In genomic region chr7:30791126-30791525, GRCh38 we compare ENCODE assay signal across 22 cellular contexts. TPM values are rescaled to one million over a fixed set of nuclear protein-coding genes. Genes with fewer than 3 reads are reported as not detected.
DNase-seq lines count a peak whose midpoint lies in the region; ATAC-seq and TF ChIP-seq lines count a peak whose summit lies in the region.
"Had no signal": no experiment of that assay in that cellular context is flagged by ENCODE, and none has a peak within 500 bp of the region (broad histone marks: within the 10 kb centered on the region; RNA-seq: fewer than 3 reads in every experiment).

No MANE protein-coding gene starts in this region.

- no peak for TF ChIP-seq POLR2A in IMR-90 (IDR thresholded peaks at IDR 0.05; ENCODE audit: low read depth, low read length)

- DNase-seq in GM23338 (ENCODE audit: low spot score) = peak; percentile 62
- no peak for DNase-seq in IMR-90
- DNase-seq in glutamatergic neuron = peak; percentile 39
- peak; percentile 36 for DNase-seq in mesendoderm
- no peak for DNase-seq in GM10266 (ENCODE audit: extremely low spot score)
- DNase-seq in NCI-H146 (lab: John Stamatoyannopoulos, UW) = no peak
- DNase-seq: activated CD4-positive, CD25-positive, alpha-beta regulatory T cell treated with anti-CD3 and anti-CD28 coated beads, Interleukin-2, amount 50 U/mL, for 72 hours; activated CD8-positive, alpha-beta T cell treated with anti-CD3 and anti-CD28 coated beads for 36 hours; activated naive CD4-positive, alpha-beta T cell treated with Interleukin-2 at 50 U/mL for 16 hours; caudate nucleus; dermis blood vessel endothelial cell; immature natural killer cell; NCI-H1436 treated with DMSO at 0.1 percent for 48 hours; NCI-H446 treated with DMSO at 0.1 percent for 48 hours; ovary; right lobe of liver; SHP77; stimulated activated naive CD4-positive, alpha-beta T cell treated with Interleukin-2 at 50 U/mL for 16 hours; testis had no signal

- H3K14ac ChIP-seq in IMR-90 (replicated peaks; ENCODE audit: low read depth, low read length) = no peak overlapping the region

- H2AK5ac ChIP-seq in IMR-90 (ENCODE audit: low read depth, low read length) = peak overlapping the region; percentile 7; the same call in 1 of the 2 replicates
- H2AK5ac ChIP-seq in mesendoderm (ENCODE audit: low read length) = no peak overlapping the region

- H2AFZ ChIP-seq in GM23338 (no peak overlapping the region), IMR-90 (replicated peaks; ENCODE audit: low read length, poor library complexity) (no peak overlapping the region)

- H2AK9ac ChIP-seq in IMR-90 (replicated peaks; ENCODE audit: low read depth, low read length, poor library complexity) = no peak overlapping the region

- no peak overlapping the region for H3K9ac ChIP-seq in IMR-90 (ENCODE audit: low read depth, low read length)
- no peak overlapping the region for H3K9ac ChIP-seq in mesendoderm (ENCODE audit: low read length)

- intact Hi-C loops in IMR-90 (cut with micrococcal nuclease) = no loop called here

- H3K56ac ChIP-seq in IMR-90 (ENCODE audit: extremely low read depth, insufficient read depth, low read length) (no peak overlapping the region), mesendoderm (ENCODE audit: low read length) (no peak overlapping the region)

- H3K4ac ChIP-seq in IMR-90 (ENCODE audit: low read depth, low read length) = no peak overlapping the region; the same call in 1 of the 2 replicates
- H3K4ac ChIP-seq in mesendoderm (ENCODE audit: low read depth, low read length) = no peak overlapping the region

- H3K79me1 ChIP-seq in IMR-90 (ENCODE audit: low read depth in 1 of 2, low read length in 2 of 2) (peaks cover 0 to 18% of the 10 kb centered on the region in 2 experiments; a peak in 2 of 4 replicates), mesendoderm (ENCODE audit: low read length) (no peaks in the 10 kb centered on the region)

- H3K18ac ChIP-seq in IMR-90 (ENCODE audit: low read depth, low read length) (no peak overlapping the region), mesendoderm (ENCODE audit: low read length) (no peak overlapping the region)

- no peak overlapping the region for H3K4me2 ChIP-seq in GM23338
- no peak overlapping the region for H3K4me2 ChIP-seq in IMR-90 (ENCODE audit: low read depth, low read length)
- H3K4me2 ChIP-seq in mesendoderm (ENCODE audit: low read length) = no peak overlapping the region

- H4K20me1 ChIP-seq in GM23338 (replicated peaks; ENCODE audit: insufficient read depth) = no peaks in the 10 kb centered on the region
- no peaks in the 10 kb centered on the region for H4K20me1 ChIP-seq in IMR-90 (ENCODE audit: insufficient read depth, low read length)

- no peak for TF ChIP-seq RAD21 in IMR-90 (IDR thresholded peaks at IDR 0.05; ENCODE audit: low read length)

- H3K36me3 Mint-ChIP-seq in GM23338 (ENCODE audit: low read depth) (no peaks in the 10 kb centered on the region), glutamatergic neuron (ENCODE audit: unreplicated experiment) (no peaks in the 10 kb centered on the region)
- H3K36me3 Mint-ChIP-seq: natural killer cell treated with Interleukin-12 subunit alpha and Interleukin-12 subunit beta and Interleukin-15 and Interleukin-18, amount 100 ng/mL, for 72 hours had no signal

- H3K9me3 Mint-ChIP-seq in GM23338 (no peaks in the 10 kb centered on the region), glutamatergic neuron (ENCODE audit: unreplicated experiment) (peaks cover 2% of the 10 kb centered on the region)
- H3K9me3 Mint-ChIP-seq: activated CD8-positive, alpha-beta T cell treated with anti-CD3 and anti-CD28 coated beads for 36 hours; immature natural killer cell; natural killer cell treated with Interleukin-12 subunit alpha and Interleukin-12 subunit beta and Interleukin-15 and Interleukin-18, amount 100 ng/mL, for 72 hours had no signal

- CTCF ChIA-PET in IMR-90 (lab: Yijun Ruan, JAX) = no interaction called here

- TF ChIP-seq CTCF in GM23338 (conservative IDR thresholded peaks at IDR 0.05; ENCODE audit: low read depth in 2 of 2) (peak; percentile 52 to 65), IMR-90 (conservative IDR thresholded peaks at IDR 0.05; ENCODE audit: low read depth, low read length) (no peak), glutamatergic neuron (IDR thresholded peaks at IDR 0.05; ENCODE audit: partially characterized antibody, unreplicated experiment) (no peak), GM10266 (IDR thresholded peaks at IDR 0.05; ENCODE audit: control insufficient read depth, insufficient read depth, low read depth, missing control alignments) (no peak)

- H3K9me2 ChIP-seq in GM23338 (ENCODE audit: insufficient read depth) = no peaks in the 10 kb centered on the region

- no peak overlapping the region for H2BK20ac ChIP-seq in IMR-90 (ENCODE audit: low read depth, low read length)

- BruUV-seq in IMR-90 (replicated peaks; lab: Mats Ljungman, UMichigan) = no TSS peak

- ATAC-seq in GM23338 (peak; percentile 90), IMR-90 (ENCODE audit: low read depth) (no peak), HG03565 (IDR thresholded peaks at IDR 0.05; ENCODE audit: unreplicated experiment) (no peak)
- ATAC-seq: activated CD8-positive, alpha-beta T cell treated with anti-CD3 and anti-CD28 coated beads for 36 hours; natural killer cell treated with Interleukin-12 subunit alpha and Interleukin-12 subunit beta and Interleukin-15 and Interleukin-18, amount 100 ng/mL, for 72 hours had no signal

- H3K27me3 Mint-ChIP-seq in GM23338 (ENCODE audit: insufficient read depth, low read depth, poor library complexity) = no peaks in the 10 kb centered on the region
- peaks cover 3% of the 10 kb centered on the region for H3K27me3 Mint-ChIP-seq in glutamatergic neuron (ENCODE audit: unreplicated experiment)
- H3K27me3 Mint-ChIP-seq: activated CD8-positive, alpha-beta T cell treated with anti-CD3 and anti-CD28 coated beads for 36 hours; natural killer cell treated with Interleukin-12 subunit alpha and Interleukin-12 subunit beta and Interleukin-15 and Interleukin-18, amount 100 ng/mL, for 72 hours had no signal

- H3K27ac Mint-ChIP-seq in GM23338 (no peak overlapping the region), glutamatergic neuron (ENCODE audit: unreplicated experiment) (no peak overlapping the region)
- H3K27ac Mint-ChIP-seq: activated CD8-positive, alpha-beta T cell treated with anti-CD3 and anti-CD28 coated beads for 36 hours; immature natural killer cell; natural killer cell treated with Interleukin-12 subunit alpha and Interleukin-12 subunit beta and Interleukin-15 and Interleukin-18, amount 100 ng/mL, for 72 hours had no signal

- peaks cover 32% of the 10 kb centered on the region for H3K9me1 ChIP-seq in IMR-90 (ENCODE audit: insufficient read depth, low read length)

- dilution Hi-C loops in IMR-90 (cut with HindIII; ENCODE audit: low sequenced_read_pairs, unreplicated experiment) = no loop called here

- in situ Hi-C loops in IMR-90 (cut with MboI; ENCODE audit: low sequenced_read_pairs) = no loop called here

- no peak overlapping the region for H4K91ac ChIP-seq in IMR-90 (ENCODE audit: insufficient read depth, low read depth, low read length)

- H4K8ac ChIP-seq in IMR-90 (ENCODE audit: low read depth in 2 of 2, low read length in 2 of 2) (no peak overlapping the region), mesendoderm (ENCODE audit: low read depth, low read length) (no peak overlapping the region)

- no peaks in the 10 kb centered on the region for H3K9me3 ChIP-seq in IMR-90 (ENCODE audit: control insufficient read depth, insufficient read depth, low read length)
- H3K9me3 ChIP-seq: ovary, right lobe of liver, testis had no signal

- H3K4me1 ChIP-seq in GM23338 (ENCODE audit: insufficient read depth) = no peaks in the 10 kb centered on the region
- peaks cover 19% of the 10 kb centered on the region for H3K4me1 ChIP-seq in IMR-90 (ENCODE audit: control insufficient read depth, insufficient read depth, low read length)
- H3K4me1 ChIP-seq in mesendoderm (ENCODE audit: control insufficient read depth, low read depth, low read length) = no peaks in the 10 kb centered on the region

- H2BK120ac ChIP-seq in IMR-90 (ENCODE audit: low read depth, low read length) (no peak overlapping the region), mesendoderm (ENCODE audit: low read depth, low read length) (no peak overlapping the region)

- H3K27me3 ChIP-seq in GM23338 (ENCODE audit: insufficient read depth) (no peaks in the 10 kb centered on the region), IMR-90 (ENCODE audit: control insufficient read depth, insufficient read depth, low read length) (no peaks in the 10 kb centered on the region), mesendoderm (ENCODE audit: insufficient read depth, low read length, poor library complexity) (no peaks in the 10 kb centered on the region)
- H3K27me3 ChIP-seq: ovary, right lobe of liver, testis had no signal

- H3K27ac ChIP-seq in GM23338 (ENCODE audit: low read depth) (no peak overlapping the region), IMR-90 (ENCODE audit: insufficient read depth, low read length) (no peak overlapping the region), mesendoderm (ENCODE audit: low read depth, low read length) (no peak overlapping the region)
- H3K27ac ChIP-seq: ovary, right lobe of liver, testis had no signal

- H3K4me1 Mint-ChIP-seq in GM23338 (peaks cover 12% of the 10 kb centered on the region; the same call in 2 of the 3 replicates), glutamatergic neuron (ENCODE audit: low read depth, unreplicated experiment) (no peaks in the 10 kb centered on the region)

- H3K4me3 Mint-ChIP-seq in GM23338 = no peak overlapping the region
- H3K4me3 Mint-ChIP-seq in glutamatergic neuron (ENCODE audit: unreplicated experiment) = no peak overlapping the region
- H3K4me3 Mint-ChIP-seq: activated CD8-positive, alpha-beta T cell treated with anti-CD3 and anti-CD28 coated beads for 36 hours; immature natural killer cell; natural killer cell treated with Interleukin-12 subunit alpha and Interleukin-12 subunit beta and Interleukin-15 and Interleukin-18, amount 100 ng/mL, for 72 hours had no signal

- H3F3A ChIP-seq in GM23338 (replicated peaks; ENCODE audit: low read depth) = no peaks in the 10 kb centered on the region

- H3K79me2 ChIP-seq in GM23338 (replicated peaks; ENCODE audit: insufficient read depth) (no peaks in the 10 kb centered on the region), mesendoderm (ENCODE audit: control insufficient read depth, insufficient read depth, low read length) (no peaks in the 10 kb centered on the region)

- 80% methylated on average over 1 of the region's 10 CpGs; no CpG with 5 or more reads in 1 of the 2 experiments for WGBS in IMR-90 (ENCODE audit: extremely low coverage in 2 of 2, insufficient read length in 1 of 2), 2 experiments
- no CpG with 5 or more reads among the region's 10 CpGs for WGBS in mesendoderm (ENCODE audit: extremely low coverage, insufficient coverage, low lambda C conversion rate)

- H3K36me3 ChIP-seq in GM23338 (ENCODE audit: insufficient read depth) = no peaks in the 10 kb centered on the region
- H3K36me3 ChIP-seq in IMR-90 (ENCODE audit: control insufficient read depth, insufficient read depth, low read length) = peaks cover 7% of the 10 kb centered on the region
- H3K36me3 ChIP-seq in mesendoderm (ENCODE audit: control insufficient read depth, insufficient read depth, low read length) = no peaks in the 10 kb centered on the region
- H3K36me3 ChIP-seq: ovary had no signal

- no peak overlapping the region for H3K4me3 ChIP-seq in GM23338
- no peak overlapping the region for H3K4me3 ChIP-seq in IMR-90 (ENCODE audit: insufficient read depth, low read depth, low read length)
- no peak overlapping the region for H3K4me3 ChIP-seq in mesendoderm (ENCODE audit: low read length)
- H3K4me3 ChIP-seq: ovary, right lobe of liver, testis had no signal

- H4K5ac ChIP-seq in IMR-90 (ENCODE audit: low read depth, low read length) (no peak overlapping the region), mesendoderm (ENCODE audit: low read length) (no peak overlapping the region)

- H2BK15ac ChIP-seq in IMR-90 (ENCODE audit: low read depth, low read length) (no peak overlapping the region; the same call in 2 of the 3 replicates), mesendoderm (replicated peaks; ENCODE audit: low read depth) (no peak overlapping the region)

- H3K23ac ChIP-seq in IMR-90 (ENCODE audit: low read depth, low read length) (no peak overlapping the region), mesendoderm (ENCODE audit: low read length) (no peak overlapping the region)

- POLR2A ChIA-PET in IMR-90 (lab: Charles Lee; ENCODE audit: unreplicated experiment) = no interaction called here

- H2BK5ac ChIP-seq in IMR-90 (ENCODE audit: low read depth, low read length, poor library complexity, severe bottlenecking) = no peak overlapping the region
- H2BK5ac ChIP-seq in mesendoderm (ENCODE audit: low read length) = no peak overlapping the region

RNA-seq across cellular contexts. Expression of gene MINDY4, which starts 19.9 kb away (rescaled TPM):
- total RNA-seq in GM23338 (2014; rRNA removed; shearing (Covaris generic)) = 3.1 and 4.4 TPM in 2 replicates
- polyA plus RNA-seq in GM23338 (2016; fragmentation: Nextera tagmentation; extraction: Ambion mirVana) (1.3 and 1.7 TPM in 2 replicates), IMR-90 (2012; rRNA removed) (1.8 and 1.9 TPM in 2 replicates)
- total RNA-seq in IMR-90 (2012; rRNA removed) (3.6 TPM in 2 replicates), glutamatergic neuron (ENCODE audit: unreplicated experiment) (2.3 TPM)
- polyA plus RNA-seq in IMR-90 (2012; cell fraction: cytosol; rRNA removed) = 0.75 and 1.1 TPM in 2 replicates
- polyA plus RNA-seq in IMR-90 (2012; cell fraction: nucleus; rRNA removed; ENCODE audit: low replicate concordance) = 1.9 and 3.0 TPM in 2 replicates
- 2.2 TPM for polyA plus RNA-seq in mesendoderm (2013, experiment 1 of 2)
- 2.1 TPM for polyA plus RNA-seq in mesendoderm (2013, experiment 2 of 2)

RNA-seq across cellular contexts. Expression of gene INMT, which starts 39.2 kb away (rescaled TPM):
- total RNA-seq in GM23338 (2014; rRNA removed; shearing (Covaris generic)) = 0.19 and 1.1 TPM in 2 replicates
- polyA plus RNA-seq in GM23338 (2016; fragmentation: Nextera tagmentation; extraction: Ambion mirVana) = 0.38 and 0.79 TPM in 2 replicates
- 1.7 and 2.2 TPM in 2 replicates for total RNA-seq in IMR-90 (2012; rRNA removed)
- 0.34 and 0.39 TPM in 2 replicates for polyA plus RNA-seq in IMR-90 (2012; rRNA removed)
- 0.54 and 0.75 TPM in 2 replicates for polyA plus RNA-seq in IMR-90 (2012; cell fraction: cytosol; rRNA removed)
- polyA plus RNA-seq in IMR-90 (2012; cell fraction: nucleus; rRNA removed; ENCODE audit: low replicate concordance) = 0.47 and 0.61 TPM in 2 replicates
- 1.7 TPM for total RNA-seq in glutamatergic neuron (ENCODE audit: unreplicated experiment)
- 0.03 TPM for polyA plus RNA-seq in mesendoderm (2013, experiment 1 of 2)
- polyA plus RNA-seq in mesendoderm (2013, experiment 2 of 2) = 0.01 TPM
- total RNA-seq: activated CD8-positive, alpha-beta T cell treated with anti-CD3 and anti-CD28 coated beads for 36 hours; dermis blood vessel endothelial cell; endothelial cell of umbilical vein had no signal
- polyA plus RNA-seq: endothelial cell of umbilical vein, immature natural killer cell had no signal

Comparison
In these comparisons a context has a peak if more than half of its experiments do, and no peak if none do; other contexts are left out.
1. DNase-seq: peak in GM23338 (single experiment), glutamatergic neuron (single experiment) and mesendoderm (single experiment); none in IMR-90 (single experiment), GM10266 (single experiment) and NCI-H146 (single experiment).
2. CTCF ChIP-seq: peak in GM23338 (2 of 2); none in IMR-90 (single experiment), glutamatergic neuron (single experiment) and GM10266 (single experiment).